22 cellular contexts compared by ENCODE assay signal in the genomic region with DNA sequence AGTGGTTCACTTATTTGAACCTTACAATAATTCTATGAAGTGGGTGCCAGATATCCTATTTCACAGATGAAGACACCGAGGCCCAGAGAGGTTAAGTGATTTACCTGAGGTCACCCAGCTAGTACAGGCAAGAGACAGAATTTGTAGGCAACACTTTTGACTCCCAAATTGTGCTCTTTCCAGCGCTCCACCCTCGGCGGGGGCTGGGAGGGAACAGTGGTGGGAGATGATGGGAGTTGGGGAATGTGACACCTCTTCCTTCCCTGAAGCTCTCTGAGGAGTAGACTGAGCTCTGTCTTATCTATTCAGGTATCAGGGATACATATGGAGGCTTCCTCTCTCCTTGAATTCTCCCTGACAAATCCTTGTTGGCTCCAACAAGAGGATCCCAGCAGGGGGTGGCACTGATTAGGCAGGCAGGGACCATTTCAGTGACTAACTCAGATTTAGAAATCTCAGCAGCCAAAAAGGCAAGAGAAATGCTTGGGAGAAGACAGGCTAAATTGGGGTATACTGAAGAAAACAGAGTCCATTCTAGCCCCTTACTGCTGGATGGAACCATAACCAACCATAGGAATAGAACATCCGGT.
"Had no signal": no experiment of that assay in that cellular context is flagged by ENCODE, and none has a peak within 500 bp of the region (broad histone marks: within the 10 kb centered on the region; RNA-seq: fewer than 3 reads in every experiment).

No MANE protein-coding gene starts in this region.

- DNase-seq: effector memory CD8-positive, alpha-beta T cell; hypothalamus; left ventricle myocardium superior; mucosa of descending colon; naive B cell; occipital lobe; ovary; posterior cingulate gyrus; psoas muscle; right cardiac atrium; stimulated activated CD4-positive, alpha-beta T cell treated with anti-CD3 and anti-CD28 coated beads, Interleukin-15, amount 100 ng/mL, for 24 hours; stimulated activated CD4-positive, alpha-beta T cell treated with anti-CD3 and anti-CD28 coated beads, Interleukin-4, amount 100 ng/mL, for 1 hour; stimulated activated CD8-positive, alpha-beta memory T cell treated with anti-CD3 and anti-CD28 coated beads, Interleukin-4, amount 100 ng/mL, for 48 hours; stimulated activated naive CD4-positive, alpha-beta T cell; stimulated activated naive CD8-positive, alpha-beta T cell treated with anti-CD3 and anti-CD28 coated beads, Interleukin-15, amount 100 ng/mL, for 72 hours; transverse colon; upper lobe of right lung; uterus had no signal

- H3K9me3 ChIP-seq: mucosa of descending colon, ovary, psoas muscle, suprapubic skin, transverse colon, upper lobe of right lung, uterus had no signal

- H3K4me1 ChIP-seq: psoas muscle, upper lobe of right lung, uterus had no signal

- H3K27me3 ChIP-seq: ovary, suprapubic skin, transverse colon, upper lobe of right lung, uterus had no signal

- H3K4me3 ChIP-seq: coronary artery, lung, mucosa of descending colon, ovary, psoas muscle, skin epidermis, suprapubic skin, transverse colon, upper lobe of right lung, uterus had no signal

- H3K36me3 ChIP-seq: ovary, transverse colon, upper lobe of right lung, uterus had no signal

- H3K27ac ChIP-seq: coronary artery, ovary, psoas muscle, skin epidermis, suprapubic skin, transverse colon, upper lobe of right lung, uterus had no signal

- ATAC-seq: effector memory CD8-positive, alpha-beta T cell; left ventricle myocardium superior; mucosa of descending colon; psoas muscle; right cardiac atrium; stimulated activated naive CD8-positive, alpha-beta T cell treated with anti-CD3 and anti-CD28 coated beads, Interleukin-15, amount 100 ng/mL, for 72 hours; upper lobe of right lung had no signal
